9 cellular contexts compared by ENCODE assay signal in the genomic region with DNA sequence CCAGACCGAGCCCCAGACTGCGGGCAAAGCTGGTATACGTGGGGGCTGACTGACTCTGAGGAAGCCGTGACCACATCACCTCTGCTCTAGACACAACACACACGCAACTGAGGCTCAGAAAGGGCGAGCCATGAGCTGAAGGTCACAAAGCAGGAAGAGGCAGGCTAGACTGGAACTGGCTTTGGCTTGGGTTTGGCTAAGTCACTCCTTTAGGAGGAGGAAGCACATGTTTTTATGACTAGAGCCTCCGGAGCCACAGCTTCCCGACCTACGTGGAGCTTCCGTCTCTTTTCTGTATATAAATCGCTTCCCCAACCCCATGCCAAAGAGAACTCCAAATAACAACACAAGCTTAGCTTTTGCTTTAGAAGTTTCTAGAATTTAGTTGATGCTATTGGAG. TPM values are rescaled to one million over a fixed set of nuclear protein-coding genes. Genes with fewer than 3 reads are reported as not detected.
DNase-seq lines count a peak whose midpoint lies in the region; ATAC-seq, FAIRE-seq and TF ChIP-seq lines count a peak whose summit lies in the region.
"Had no signal": no experiment of that assay in that cellular context is flagged by ENCODE, and none has a peak within 500 bp of the region (broad histone marks: within the 10 kb centered on the region; RNA-seq: fewer than 3 reads in every experiment).

No MANE protein-coding gene starts in this region.

- peaks cover 48% of the 10 kb centered on the region for H3K27me3 Mint-ChIP-seq in central memory CD8-positive, alpha-beta T cell

- TF ChIP-seq POLR2A in GM12891 (IDR thresholded peaks at IDR 0.05; ENCODE audit: low read depth, low read length): no peak

- FAIRE-seq in GM12891 (lab: Jason Lieb, UNC): no peak

- peaks cover 15% of the 10 kb centered on the region for H3K4me1 Mint-ChIP-seq in central memory CD8-positive, alpha-beta T cell

- no peak for TF ChIP-seq CTCF in RWPE1 (conservative IDR thresholded peaks at IDR 0.05; ENCODE audit: low read depth)

- no peak for ATAC-seq in central memory CD8-positive, alpha-beta T cell (replicated peaks; ENCODE audit: extremely low read depth, poor library complexity, severe bottlenecking)
- ATAC-seq in HG03457 (IDR thresholded peaks at IDR 0.05; ENCODE audit: unreplicated experiment): no peak
- no peak for ATAC-seq in HG03342 (IDR thresholded peaks at IDR 0.05; ENCODE audit: unreplicated experiment)

- H3K36me3 Mint-ChIP-seq in central memory CD8-positive, alpha-beta T cell (ENCODE audit: insufficient read depth): no peaks in the 10 kb centered on the region

- H3K27me3 ChIP-seq in mucosa of rectum (ENCODE audit: control insufficient read depth in 2 of 2, insufficient read depth in 2 of 2, low read length in 2 of 2): no peaks in the 10 kb centered on the region

- POLR2A ChIA-PET in RWPE1 (lab: Yijun Ruan, JAX; ENCODE audit: low non-redundant PET): no interaction called here

- CTCF ChIA-PET in RWPE1 (lab: Yijun Ruan, JAX): interaction anchor here (0.6 to 1.0 kb wide), 4 partner anchors 13 to 43 kb away, joined by 3 to 4 read pairs (median 4); no protein-coding TSS in a partner anchor

- H3K9ac ChIP-seq in mucosa of rectum (ENCODE audit: low read depth in 1 of 2, low read length in 2 of 2): peak overlapping the region; percentile 4 to 43

- H3K27ac ChIP-seq in RWPE1: peak overlapping the region; percentile 100
- H3K27ac ChIP-seq in mucosa of rectum (ENCODE audit: low read depth in 2 of 2, low read length in 2 of 2): peak overlapping the region; percentile 84 to 87

- H3K4me1 ChIP-seq in mucosa of rectum (ENCODE audit: control insufficient read depth in 2 of 2, insufficient read depth in 2 of 2, low read length in 2 of 2): peaks cover 62 to 65% of the 10 kb centered on the region in 2 donors

- no peaks in the 10 kb centered on the region for H3K36me3 ChIP-seq in mucosa of rectum (ENCODE audit: control insufficient read depth in 2 of 2, insufficient read depth in 2 of 2, low read length in 2 of 2)

- DNase-seq in AG08395 (ENCODE audit: low spot score) (peak; percentile 25), RWPE1 (ENCODE audit: low spot score) (no peak), NCI-H82 treated with DMSO at 0.1 percent for 48 hours (lab: John Stamatoyannopoulos, UW; ENCODE audit: unreplicated experiment) (no peak), GM12891 (ENCODE audit: insufficient read length, low spot score) (no peak)
- DNase-seq in central memory CD8-positive, alpha-beta T cell (ENCODE audit: low spot score in 2 of 2): no peak
- DNase-seq: activated B cell treated with CpG ODN at 0.5 μM for 24 hours had no signal

- H3K27ac Mint-ChIP-seq in central memory CD8-positive, alpha-beta T cell (ENCODE audit: low read depth): no peak overlapping the region
- H3K27ac Mint-ChIP-seq: activated B cell treated with CpG ODN at 0.5 μM for 24 hours had no signal

- no peaks in the 10 kb centered on the region for H3K9me3 Mint-ChIP-seq in central memory CD8-positive, alpha-beta T cell
- H3K9me3 Mint-ChIP-seq: activated B cell treated with CpG ODN at 0.5 μM for 24 hours had no signal

- H3K4me3 Mint-ChIP-seq in central memory CD8-positive, alpha-beta T cell: peak overlapping the region; percentile 21
- H3K4me3 Mint-ChIP-seq: activated B cell treated with CpG ODN at 0.5 μM for 24 hours had no signal

- no peaks in the 10 kb centered on the region for H3K9me3 ChIP-seq in mucosa of rectum (ENCODE audit: control insufficient read depth in 2 of 2, low read length in 2 of 2)

- H3K4me3 ChIP-seq in mucosa of rectum (ENCODE audit: low read length in 2 of 2): peak overlapping the region; percentile 17 to 42

TF ChIP-seq in GM12891, 5 proteins besides CTCF, POLR2A, EP300 and RAD21:
- TF ChIP-seq PAX5 (IDR thresholded peaks at IDR 0.05; ENCODE audit: insufficient read depth, low read length, severe bottlenecking) (no peak), POU2F2 (IDR thresholded peaks at IDR 0.05; ENCODE audit: low read depth, low read length) (no peak), SPI1 (IDR thresholded peaks at IDR 0.05; ENCODE audit: low read depth, low read length) (no peak), POLR2AphosphoS5 (IDR thresholded peaks at IDR 0.05; ENCODE audit: low read depth, low read length) (no peak), TAF1 (IDR thresholded peaks at IDR 0.05; ENCODE audit: low read depth, low read length) (no peak)

RNA-seq across cellular contexts. Expression of a gene that starts 48.0 kb away (rescaled TPM):
- 1.8 TPM for polyA plus RNA-seq in GM12891 (2012; ENCODE audit: low read depth, missing spikeins)
